1 cellular context compared by ENCODE assay signal in the genomic region with DNA sequence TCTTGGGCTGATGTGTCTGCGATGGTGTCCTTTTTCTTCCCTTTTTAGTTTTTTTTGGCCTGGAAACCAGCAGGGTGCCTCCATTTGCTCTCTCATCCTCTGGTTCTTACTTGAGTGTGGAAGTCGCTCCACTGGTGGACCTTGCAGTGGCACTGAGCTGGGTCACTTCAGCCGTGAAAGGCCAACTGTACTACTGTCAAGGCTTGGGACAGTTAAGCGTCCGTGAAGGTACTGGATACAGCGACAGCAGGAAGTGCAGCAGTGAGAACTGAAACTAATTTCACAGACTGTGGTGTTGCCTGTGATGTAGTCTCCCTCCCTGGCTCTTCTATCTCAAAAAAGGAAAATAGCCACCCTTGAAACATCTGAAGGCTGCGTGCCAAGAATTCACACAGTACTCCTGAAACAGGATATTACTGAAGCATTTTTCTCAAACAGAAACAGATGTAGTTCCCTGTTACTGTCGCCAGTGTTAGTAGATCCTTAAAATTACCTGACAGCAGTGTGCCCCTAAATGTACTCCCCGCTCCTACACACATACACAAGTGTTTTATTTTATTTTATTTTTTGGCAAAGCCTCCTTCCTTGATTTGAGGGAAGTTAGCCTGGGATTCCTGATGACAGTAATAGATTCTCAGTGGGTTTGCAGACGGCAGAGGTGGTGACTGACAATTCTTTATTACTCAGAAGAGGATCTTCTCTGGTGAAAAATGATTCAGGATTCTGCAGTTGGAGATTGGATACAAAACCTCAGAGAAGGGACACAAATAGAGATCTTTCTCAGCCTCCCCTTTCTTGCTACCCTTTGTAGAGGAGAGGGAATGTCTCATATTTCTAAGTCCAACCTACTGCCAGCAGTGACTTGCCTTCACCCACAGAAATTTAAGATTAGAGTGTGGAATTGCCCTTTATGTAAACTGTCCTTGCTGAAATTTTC.
TF ChIP-seq lines count a peak whose summit lies in the region.

No MANE protein-coding gene starts in this region.

TF ChIP-seq in SK-N-SH, 30 proteins besides CTCF, POLR2A, EP300 and RAD21 (continued from another document):
- TF ChIP-seq SMC3 (IDR thresholded peaks at IDR 0.05; ENCODE audit: low read depth, low read length) (no peak), SIN3A (IDR thresholded peaks at IDR 0.05; ENCODE audit: borderline replicate concordance, low read depth, low read length) (peak; percentile 48; the same call in 1 of the 2 replicates), FOXJ3 (CRISPR knock-in tag; IDR thresholded peaks at IDR 0.05) (no peak), FOSL2 (IDR thresholded peaks at IDR 0.05; ENCODE audit: borderline replicate concordance, low read depth) (no peak), ELF1 (IDR thresholded peaks at IDR 0.05) (no peak), POLR2AphosphoS5 (IDR thresholded peaks at IDR 0.05; ENCODE audit: low read depth, low read length) (peak; percentile 42; the same call in 1 of the 2 replicates), MEF2A (IDR thresholded peaks at IDR 0.05; ENCODE audit: borderline replicate concordance, low read depth) (no peak), TAF1 (IDR thresholded peaks at IDR 0.05; ENCODE audit: borderline replicate concordance, low read depth, low read length) (no peak), NRF1 (IDR thresholded peaks at IDR 0.05; ENCODE audit: low read depth, low read length) (no peak), JUND (IDR thresholded peaks at IDR 0.05) (no peak), TEAD4 (IDR thresholded peaks at IDR 0.05; ENCODE audit: borderline replicate concordance, insufficient read depth) (0 out of 2 replicates have a peak, but pooled peaks have one; percentile 17), MXI1 (IDR thresholded peaks at IDR 0.05; ENCODE audit: low read depth, low read length) (no peak), RXRA (IDR thresholded peaks at IDR 0.05; ENCODE audit: borderline replicate concordance, low read depth) (no peak), YY1 (IDR thresholded peaks at IDR 0.05; ENCODE audit: low read depth) (no peak), GABPA (IDR thresholded peaks at IDR 0.05; ENCODE audit: low read depth) (no peak), RCOR1 (IDR thresholded peaks at IDR 0.05; ENCODE audit: low read length) (no peak), NFIC (IDR thresholded peaks at IDR 0.05; ENCODE audit: borderline replicate concordance) (peak; percentile 82)
- TF ChIP-seq, protein P1, sequence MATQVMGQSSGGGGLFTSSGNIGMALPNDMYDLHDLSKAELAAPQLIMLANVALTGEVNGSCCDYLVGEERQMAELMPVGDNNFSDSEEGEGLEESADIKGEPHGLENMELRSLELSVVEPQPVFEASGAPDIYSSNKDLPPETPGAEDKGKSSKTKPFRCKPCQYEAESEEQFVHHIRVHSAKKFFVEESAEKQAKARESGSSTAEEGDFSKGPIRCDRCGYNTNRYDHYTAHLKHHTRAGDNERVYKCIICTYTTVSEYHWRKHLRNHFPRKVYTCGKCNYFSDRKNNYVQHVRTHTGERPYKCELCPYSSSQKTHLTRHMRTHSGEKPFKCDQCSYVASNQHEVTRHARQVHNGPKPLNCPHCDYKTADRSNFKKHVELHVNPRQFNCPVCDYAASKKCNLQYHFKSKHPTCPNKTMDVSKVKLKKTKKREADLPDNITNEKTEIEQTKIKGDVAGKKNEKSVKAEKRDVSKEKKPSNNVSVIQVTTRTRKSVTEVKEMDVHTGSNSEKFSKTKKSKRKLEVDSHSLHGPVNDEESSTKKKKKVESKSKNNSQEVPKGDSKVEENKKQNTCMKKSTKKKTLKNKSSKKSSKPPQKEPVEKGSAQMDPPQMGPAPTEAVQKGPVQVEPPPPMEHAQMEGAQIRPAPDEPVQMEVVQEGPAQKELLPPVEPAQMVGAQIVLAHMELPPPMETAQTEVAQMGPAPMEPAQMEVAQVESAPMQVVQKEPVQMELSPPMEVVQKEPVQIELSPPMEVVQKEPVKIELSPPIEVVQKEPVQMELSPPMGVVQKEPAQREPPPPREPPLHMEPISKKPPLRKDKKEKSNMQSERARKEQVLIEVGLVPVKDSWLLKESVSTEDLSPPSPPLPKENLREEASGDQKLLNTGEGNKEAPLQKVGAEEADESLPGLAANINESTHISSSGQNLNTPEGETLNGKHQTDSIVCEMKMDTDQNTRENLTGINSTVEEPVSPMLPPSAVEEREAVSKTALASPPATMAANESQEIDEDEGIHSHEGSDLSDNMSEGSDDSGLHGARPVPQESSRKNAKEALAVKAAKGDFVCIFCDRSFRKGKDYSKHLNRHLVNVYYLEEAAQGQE (IDR thresholded peaks at IDR 0.05; ENCODE audit: low read depth, low read length): no peak
- TF ChIP-seq, protein P2, sequence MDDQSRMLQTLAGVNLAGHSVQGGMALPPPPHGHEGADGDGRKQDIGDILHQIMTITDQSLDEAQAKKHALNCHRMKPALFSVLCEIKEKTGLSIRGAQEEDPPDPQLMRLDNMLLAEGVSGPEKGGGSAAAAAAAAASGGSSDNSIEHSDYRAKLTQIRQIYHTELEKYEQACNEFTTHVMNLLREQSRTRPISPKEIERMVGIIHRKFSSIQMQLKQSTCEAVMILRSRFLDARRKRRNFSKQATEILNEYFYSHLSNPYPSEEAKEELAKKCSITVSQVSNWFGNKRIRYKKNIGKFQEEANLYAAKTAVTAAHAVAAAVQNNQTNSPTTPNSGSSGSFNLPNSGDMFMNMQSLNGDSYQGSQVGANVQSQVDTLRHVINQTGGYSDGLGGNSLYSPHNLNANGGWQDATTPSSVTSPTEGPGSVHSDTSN (IDR thresholded peaks at IDR 0.05): no peak; the same call in none of the 2 replicates
- TF ChIP-seq, protein P3, sequence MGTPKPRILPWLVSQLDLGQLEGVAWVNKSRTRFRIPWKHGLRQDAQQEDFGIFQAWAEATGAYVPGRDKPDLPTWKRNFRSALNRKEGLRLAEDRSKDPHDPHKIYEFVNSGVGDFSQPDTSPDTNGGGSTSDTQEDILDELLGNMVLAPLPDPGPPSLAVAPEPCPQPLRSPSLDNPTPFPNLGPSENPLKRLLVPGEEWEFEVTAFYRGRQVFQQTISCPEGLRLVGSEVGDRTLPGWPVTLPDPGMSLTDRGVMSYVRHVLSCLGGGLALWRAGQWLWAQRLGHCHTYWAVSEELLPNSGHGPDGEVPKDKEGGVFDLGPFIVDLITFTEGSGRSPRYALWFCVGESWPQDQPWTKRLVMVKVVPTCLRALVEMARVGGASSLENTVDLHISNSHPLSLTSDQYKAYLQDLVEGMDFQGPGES (IDR thresholded peaks at IDR 0.05; ENCODE audit: low read depth, low read length): no peak
- TF ChIP-seq, protein P4, sequence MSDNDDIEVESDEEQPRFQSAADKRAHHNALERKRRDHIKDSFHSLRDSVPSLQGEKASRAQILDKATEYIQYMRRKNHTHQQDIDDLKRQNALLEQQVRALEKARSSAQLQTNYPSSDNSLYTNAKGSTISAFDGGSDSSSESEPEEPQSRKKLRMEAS (IDR thresholded peaks at IDR 0.05; ENCODE audit: low read depth): peak; percentile 33; the same call in 1 of the 2 replicates
- TF ChIP-seq, protein P5, sequence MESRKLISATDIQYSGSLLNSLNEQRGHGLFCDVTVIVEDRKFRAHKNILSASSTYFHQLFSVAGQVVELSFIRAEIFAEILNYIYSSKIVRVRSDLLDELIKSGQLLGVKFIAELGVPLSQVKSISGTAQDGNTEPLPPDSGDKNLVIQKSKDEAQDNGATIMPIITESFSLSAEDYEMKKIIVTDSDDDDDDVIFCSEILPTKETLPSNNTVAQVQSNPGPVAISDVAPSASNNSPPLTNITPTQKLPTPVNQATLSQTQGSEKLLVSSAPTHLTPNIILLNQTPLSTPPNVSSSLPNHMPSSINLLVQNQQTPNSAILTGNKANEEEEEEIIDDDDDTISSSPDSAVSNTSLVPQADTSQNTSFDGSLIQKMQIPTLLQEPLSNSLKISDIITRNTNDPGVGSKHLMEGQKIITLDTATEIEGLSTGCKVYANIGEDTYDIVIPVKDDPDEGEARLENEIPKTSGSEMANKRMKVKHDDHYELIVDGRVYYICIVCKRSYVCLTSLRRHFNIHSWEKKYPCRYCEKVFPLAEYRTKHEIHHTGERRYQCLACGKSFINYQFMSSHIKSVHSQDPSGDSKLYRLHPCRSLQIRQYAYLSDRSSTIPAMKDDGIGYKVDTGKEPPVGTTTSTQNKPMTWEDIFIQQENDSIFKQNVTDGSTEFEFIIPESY (IDR thresholded peaks at IDR 0.05; ENCODE audit: borderline replicate concordance, low read depth): no peak
